In genomic region chr16:88719933-88720296, GRCh38 we compare ENCODE assay signal across 18 cellular contexts. TPM values are rescaled to one million over a fixed set of nuclear protein-coding genes. Genes with fewer than 3 reads are reported as not detected.
DNase-seq lines count a peak whose midpoint lies in the region; ATAC-seq and TF ChIP-seq lines count a peak whose summit lies in the region.
"Had no signal": no experiment of that assay in that cellular context is flagged by ENCODE, and none has a peak within 500 bp of the region (broad histone marks: within the 10 kb centered on the region; RNA-seq: fewer than 3 reads in every experiment).

No MANE protein-coding gene starts in this region.

- ATAC-seq in stimulated activated effector memory CD8-positive, alpha-beta T cell treated with anti-CD3 and anti-CD28 coated beads, Interleukin-12 subunit alpha, Interleukin-12 subunit beta, amount 100 ng/mL, for 72 hours, result no peak
- ATAC-seq in HG02623 (IDR thresholded peaks at IDR 0.05; ENCODE audit: unreplicated experiment), result no peak
- ATAC-seq: CD8-positive, alpha-beta T cell had no signal

- DNase-seq in activated CD4-positive, alpha-beta memory T cell treated with anti-CD3 and anti-CD28 coated beads for 36 hours, result no peak
- no peak for DNase-seq in activated CD4-positive, alpha-beta memory T cell treated with anti-CD3 and anti-CD28 coated beads, Interleukin-2, amount 10 ng/mL, durations not matched to agents 7 days and 5 days
- DNase-seq in RWPE1 (ENCODE audit: low spot score) (no peak), esophagus muscularis mucosa (ENCODE audit: extremely low spot score) (no peak), endodermal cell (no peak), AML-193 (lab: John Stamatoyannopoulos, UW) (no peak)
- no peak for DNase-seq in stimulated activated effector memory CD8-positive, alpha-beta T cell treated with anti-CD3 and anti-CD28 coated beads, Interleukin-12 subunit alpha, Interleukin-12 subunit beta, amount 100 ng/mL, for 72 hours (ENCODE audit: low spot score in 2 of 2)
- DNase-seq: 8988T; CD8-positive, alpha-beta T cell; DND-41; NCI-H1417 treated with DMSO at 0.1 percent for 48 hours; NCI-H1930; OCI-M1 had no signal

- 92% methylated on average over 18 of the region's 19 CpGs for WGBS in esophagus muscularis mucosa
- WGBS in endodermal cell (ENCODE audit: insufficient coverage in 1 of 2, insufficient read length in 1 of 2), 2 experiments, result 97 to 99% methylated on average over 17 to 19 of the region's 19 CpGs

- H3K4me1 ChIP-seq in esophagus muscularis mucosa (peaks cover 0 to 11% (median 8%) of the 10 kb centered on the region in 4 donors), endodermal cell (ENCODE audit: control insufficient read depth, insufficient read depth, low read length) (no peaks in the 10 kb centered on the region)
- H3K4me1 ChIP-seq: HAP-1 had no signal

- CTCF ChIA-PET in activated CD4-positive, alpha-beta memory T cell treated with anti-CD3 and anti-CD28 coated beads for 36 hours (lab: Charles Lee), result interaction anchor here (1.3 kb wide), 1 partner anchor 17 kb away, joined by 3 read pairs; no protein-coding TSS in a partner anchor
- CTCF ChIA-PET in activated CD4-positive, alpha-beta memory T cell treated with anti-CD3 and anti-CD28 coated beads, Interleukin-2, amount 10 ng/mL, durations not matched to agents 7 days and 5 days (lab: Charles Lee), result interaction anchor here (3.2 kb wide), 1 partner anchor 17 kb away, joined by 9 read pairs; no protein-coding TSS in a partner anchor
- CTCF ChIA-PET in RWPE1 (lab: Yijun Ruan, JAX), result no interaction called here

- no peaks in the 10 kb centered on the region for H3K9me3 Mint-ChIP-seq in activated CD4-positive, alpha-beta memory T cell treated with anti-CD3 and anti-CD28 coated beads for 36 hours
- no peaks in the 10 kb centered on the region for H3K9me3 Mint-ChIP-seq in activated CD4-positive, alpha-beta memory T cell treated with anti-CD3 and anti-CD28 coated beads, Interleukin-2, amount 10 ng/mL, durations not matched to agents 7 days and 5 days
- no peaks in the 10 kb centered on the region for H3K9me3 Mint-ChIP-seq in stimulated activated effector memory CD8-positive, alpha-beta T cell treated with anti-CD3 and anti-CD28 coated beads, Interleukin-12 subunit alpha, Interleukin-12 subunit beta, amount 100 ng/mL, for 72 hours
- H3K9me3 Mint-ChIP-seq in endodermal cell, result no peaks in the 10 kb centered on the region
- H3K9me3 Mint-ChIP-seq: CD8-positive, alpha-beta T cell had no signal

- H3K27ac ChIP-seq in RWPE1 (peak overlapping the region; percentile 15; the same call in 1 of the 2 replicates), esophagus muscularis mucosa (replicated peaks in 1 of 4) (peak overlapping the region; percentile 23 to 56 (median 54)), endodermal cell (ENCODE audit: low read depth, low read length) (no peak overlapping the region)
- H3K27ac ChIP-seq: HL-60 had no signal

- H3K4me1 Mint-ChIP-seq in activated CD4-positive, alpha-beta memory T cell treated with anti-CD3 and anti-CD28 coated beads for 36 hours (ENCODE audit: low read depth), result no peaks in the 10 kb centered on the region
- H3K4me1 Mint-ChIP-seq in activated CD4-positive, alpha-beta memory T cell treated with anti-CD3 and anti-CD28 coated beads, Interleukin-2, amount 10 ng/mL, durations not matched to agents 7 days and 5 days, result peaks cover 8% of the 10 kb centered on the region
- H3K4me1 Mint-ChIP-seq in stimulated activated effector memory CD8-positive, alpha-beta T cell treated with anti-CD3 and anti-CD28 coated beads, Interleukin-12 subunit alpha, Interleukin-12 subunit beta, amount 100 ng/mL, for 72 hours, result peaks cover 13% of the 10 kb centered on the region
- H3K4me1 Mint-ChIP-seq in endodermal cell, result no peaks in the 10 kb centered on the region

- peaks cover 32% of the 10 kb centered on the region for H3K36me3 Mint-ChIP-seq in activated CD4-positive, alpha-beta memory T cell treated with anti-CD3 and anti-CD28 coated beads for 36 hours
- peaks cover 62% of the 10 kb centered on the region for H3K36me3 Mint-ChIP-seq in activated CD4-positive, alpha-beta memory T cell treated with anti-CD3 and anti-CD28 coated beads, Interleukin-2, amount 10 ng/mL, durations not matched to agents 7 days and 5 days (ENCODE audit: low read depth)
- H3K36me3 Mint-ChIP-seq in stimulated activated effector memory CD8-positive, alpha-beta T cell treated with anti-CD3 and anti-CD28 coated beads, Interleukin-12 subunit alpha, Interleukin-12 subunit beta, amount 100 ng/mL, for 72 hours, result peaks cover 95% of the 10 kb centered on the region
- H3K36me3 Mint-ChIP-seq in endodermal cell (ENCODE audit: low read depth), result peaks cover 28% of the 10 kb centered on the region

- H3K9ac ChIP-seq in endodermal cell (ENCODE audit: extremely low read depth, low read length, poor library complexity, severe bottlenecking), result no peak overlapping the region

- H3K4me3 ChIP-seq in esophagus muscularis mucosa, result no peak overlapping the region
- no peak overlapping the region for H3K4me3 ChIP-seq in endodermal cell (ENCODE audit: low read length)
- H3K4me3 ChIP-seq: HAP-1 had no signal

- H3K36me3 ChIP-seq in esophagus muscularis mucosa, result peaks cover 98 to 100% (median 100%) of the 10 kb centered on the region in 4 donors
- peaks cover 15% of the 10 kb centered on the region for H3K36me3 ChIP-seq in endodermal cell (ENCODE audit: control insufficient read depth, insufficient read depth, low read length)

- POLR2A ChIA-PET in activated CD4-positive, alpha-beta memory T cell treated with anti-CD3 and anti-CD28 coated beads for 36 hours (lab: Charles Lee), result no interaction called here
- POLR2A ChIA-PET in activated CD4-positive, alpha-beta memory T cell treated with anti-CD3 and anti-CD28 coated beads, Interleukin-2, amount 10 ng/mL, durations not matched to agents 7 days and 5 days (lab: Charles Lee), result no interaction called here
- POLR2A ChIA-PET in RWPE1 (lab: Yijun Ruan, JAX; ENCODE audit: low non-redundant PET), result no interaction called here

- no peak for TF ChIP-seq POLR2A in esophagus muscularis mucosa (IDR thresholded peaks at IDR 0.05; ENCODE audit: low read depth)

- H3K9me3 ChIP-seq in esophagus muscularis mucosa (no peaks in the 10 kb centered on the region), endodermal cell (ENCODE audit: control insufficient read depth, low read length) (no peaks in the 10 kb centered on the region)
- H3K9me3 ChIP-seq: HAP-1 had no signal

- peak overlapping the region; percentile 49 for H3K27ac Mint-ChIP-seq in activated CD4-positive, alpha-beta memory T cell treated with anti-CD3 and anti-CD28 coated beads for 36 hours
- H3K27ac Mint-ChIP-seq in activated CD4-positive, alpha-beta memory T cell treated with anti-CD3 and anti-CD28 coated beads, Interleukin-2, amount 10 ng/mL, durations not matched to agents 7 days and 5 days, result no peak overlapping the region
- H3K27ac Mint-ChIP-seq in stimulated activated effector memory CD8-positive, alpha-beta T cell treated with anti-CD3 and anti-CD28 coated beads, Interleukin-12 subunit alpha, Interleukin-12 subunit beta, amount 100 ng/mL, for 72 hours, result peak overlapping the region; percentile 72
- no peak overlapping the region for H3K27ac Mint-ChIP-seq in endodermal cell
- H3K27ac Mint-ChIP-seq: CD8-positive, alpha-beta T cell had no signal

- TF ChIP-seq EP300 in esophagus muscularis mucosa (IDR thresholded peaks at IDR 0.05), result no peak

- no peaks in the 10 kb centered on the region for H3K27me3 ChIP-seq in esophagus muscularis mucosa
- H3K27me3 ChIP-seq in endodermal cell (ENCODE audit: control insufficient read depth, insufficient read depth, low read length, poor library complexity, severe bottlenecking), result no peaks in the 10 kb centered on the region

- H3K4me3 Mint-ChIP-seq in activated CD4-positive, alpha-beta memory T cell treated with anti-CD3 and anti-CD28 coated beads for 36 hours, result no peak overlapping the region
- no peak overlapping the region for H3K4me3 Mint-ChIP-seq in activated CD4-positive, alpha-beta memory T cell treated with anti-CD3 and anti-CD28 coated beads, Interleukin-2, amount 10 ng/mL, durations not matched to agents 7 days and 5 days
- H3K4me3 Mint-ChIP-seq in stimulated activated effector memory CD8-positive, alpha-beta T cell treated with anti-CD3 and anti-CD28 coated beads, Interleukin-12 subunit alpha, Interleukin-12 subunit beta, amount 100 ng/mL, for 72 hours, result no peak overlapping the region
- H3K4me3 Mint-ChIP-seq in endodermal cell, result no peak overlapping the region
- H3K4me3 Mint-ChIP-seq: CD8-positive, alpha-beta T cell had no signal

- no peaks in the 10 kb centered on the region for H3K27me3 Mint-ChIP-seq in activated CD4-positive, alpha-beta memory T cell treated with anti-CD3 and anti-CD28 coated beads for 36 hours
- H3K27me3 Mint-ChIP-seq in activated CD4-positive, alpha-beta memory T cell treated with anti-CD3 and anti-CD28 coated beads, Interleukin-2, amount 10 ng/mL, durations not matched to agents 7 days and 5 days, result no peaks in the 10 kb centered on the region
- no peaks in the 10 kb centered on the region for H3K27me3 Mint-ChIP-seq in endodermal cell (ENCODE audit: insufficient read depth)

- intact Hi-C loops in activated CD4-positive, alpha-beta memory T cell treated with anti-CD3 and anti-CD28 coated beads for 36 hours (cut with micrococcal nuclease), result no loop called here
- intact Hi-C loops in esophagus muscularis mucosa (cut with DNase I), result no loop called here

- TF ChIP-seq CTCF in RWPE1 (conservative IDR thresholded peaks at IDR 0.05; ENCODE audit: low read depth) (no peak), esophagus muscularis mucosa (IDR thresholded peaks at IDR 0.05) (no peak), endodermal cell (conservative IDR thresholded peaks at IDR 0.05) (no peak)

RNA-seq across cellular contexts. Expression of gene CTU2, which starts 13.6 kb away (rescaled TPM):
- total RNA-seq in activated CD4-positive, alpha-beta memory T cell treated with anti-CD3 and anti-CD28 coated beads for 36 hours, result 10 to 100 TPM; 38.0 to 41.6 TPM
- 10 to 100 TPM; 16.5 to 17.3 TPM for total RNA-seq in activated CD4-positive, alpha-beta memory T cell treated with anti-CD3 and anti-CD28 coated beads, Interleukin-2, amount 10 ng/mL, durations not matched to agents 7 days and 5 days
- total RNA-seq in esophagus muscularis mucosa, result 10 to 100 TPM in 2 of 4 donors, 1 to 10 TPM in 2; 8.9 to 14.7 (median 10.3) TPM
- total RNA-seq in endodermal cell, result 10 to 100 TPM; 16.7 to 24.3 TPM
- polyA plus RNA-seq in endodermal cell (2013, experiment 1 of 2), result 20.6 TPM
- polyA plus RNA-seq in endodermal cell (2013, experiment 2 of 2), result 14.3 TPM

RNA-seq across cellular contexts. Expression of gene RNF166, which starts 13.7 kb away (rescaled TPM):
- 10 to 100 TPM; 46.4 to 55.6 TPM for total RNA-seq in activated CD4-positive, alpha-beta memory T cell treated with anti-CD3 and anti-CD28 coated beads for 36 hours
- total RNA-seq in activated CD4-positive, alpha-beta memory T cell treated with anti-CD3 and anti-CD28 coated beads, Interleukin-2, amount 10 ng/mL, durations not matched to agents 7 days and 5 days, result 100 to 1,000 TPM; 155 to 156 TPM
- 10 to 100 TPM; 23.3 to 33.5 (median 27.5) TPM for total RNA-seq in esophagus muscularis mucosa
- total RNA-seq in endodermal cell, result 10 to 100 TPM; 24.2 to 27.2 TPM
- polyA plus RNA-seq in endodermal cell (2013, experiment 1 of 2), result 37.1 TPM
- polyA plus RNA-seq in endodermal cell (2013, experiment 2 of 2), result 29.8 TPM

RNA-seq across cellular contexts. Expression of gene SNAI3, which starts 33.6 kb away (rescaled TPM):
- 1 to 10 TPM; 5.5 to 5.8 TPM for total RNA-seq in activated CD4-positive, alpha-beta memory T cell treated with anti-CD3 and anti-CD28 coated beads for 36 hours
- 10 to 100 TPM; 16.5 to 16.6 TPM for total RNA-seq in activated CD4-positive, alpha-beta memory T cell treated with anti-CD3 and anti-CD28 coated beads, Interleukin-2, amount 10 ng/mL, durations not matched to agents 7 days and 5 days
- total RNA-seq in esophagus muscularis mucosa (under 1 TPM; 0.26 to 0.83 (median 0.59) TPM), endodermal cell (1 to 10 TPM in 1 of 2 donors, under 1 TPM in 1; 0.77 to 2.1 TPM)
- polyA plus RNA-seq in endodermal cell (2013, experiment 1 of 2), result 0.75 TPM
- polyA plus RNA-seq in endodermal cell (2013, experiment 2 of 2), result 0.46 TPM
- total RNA-seq: RPMI7951 had no signal
- polyA plus RNA-seq: BJ had no signal

RNA-seq across cellular contexts. Expression of gene MVD, which starts 57.0 kb away (rescaled TPM):
- 100 to 1,000 TPM; 111 to 113 TPM for total RNA-seq in activated CD4-positive, alpha-beta memory T cell treated with anti-CD3 and anti-CD28 coated beads for 36 hours
- total RNA-seq in activated CD4-positive, alpha-beta memory T cell treated with anti-CD3 and anti-CD28 coated beads, Interleukin-2, amount 10 ng/mL, durations not matched to agents 7 days and 5 days, result 100 to 1,000 TPM; 134 to 139 TPM
- total RNA-seq in esophagus muscularis mucosa (10 to 100 TPM; 27.0 to 32.4 (median 29.3) TPM), endodermal cell (10 to 100 TPM; 79.8 to 81.4 TPM)
- polyA plus RNA-seq in endodermal cell (2013, experiment 1 of 2), result 111 TPM
- polyA plus RNA-seq in endodermal cell (2013, experiment 2 of 2), result 106 TPM

Comparison
In these comparisons a context has a peak if more than half of its experiments do, and no peak if none do; other contexts are left out.
1. H3K27ac Mint-ChIP-seq: peak in activated CD4-positive, alpha-beta memory T cell treated with anti-CD3 and anti-CD28 coated beads for 36 hours (single experiment) and stimulated activated effector memory CD8-positive, alpha-beta T cell treated with anti-CD3 and anti-CD28 coated beads, Interleukin-12 subunit alpha, Interleukin-12 subunit beta, amount 100 ng/mL, for 72 hours (single experiment); none in activated CD4-positive, alpha-beta memory T cell treated with anti-CD3 and anti-CD28 coated beads, Interleukin-2, amount 10 ng/mL, durations not matched to agents 7 days and 5 days (single experiment) and endodermal cell (single experiment).